29 cellular contexts compared by ENCODE assay signal in the genomic region with DNA sequence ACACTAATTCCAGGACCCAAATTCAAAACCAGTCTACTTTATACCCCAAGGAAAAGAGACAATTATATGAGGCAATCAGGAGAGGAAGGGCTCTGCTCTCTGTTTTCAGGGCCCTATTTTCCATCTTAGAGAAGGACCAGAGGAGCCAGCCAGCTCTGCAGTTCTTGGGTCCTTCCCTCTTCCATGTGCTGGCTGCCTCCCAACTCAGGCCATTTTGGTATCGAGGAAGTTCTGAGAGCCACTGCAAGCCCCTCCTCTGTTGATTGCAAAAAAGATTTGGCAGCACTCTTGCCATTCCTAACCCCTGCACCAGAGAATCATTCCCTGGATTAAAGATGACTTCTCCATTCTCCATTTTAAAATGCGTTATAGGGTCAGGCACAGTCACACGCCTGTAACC.
"Had no signal": no experiment of that assay in that cellular context is flagged by ENCODE, and none has a peak within 500 bp of the region (broad histone marks: within the 10 kb centered on the region; RNA-seq: fewer than 3 reads in every experiment).

No MANE protein-coding gene starts in this region.

- H3K4me2 ChIP-seq: PC-9, SK-N-SH had no signal

- H3K4me1 ChIP-seq: SJSA1 had no signal

- ATAC-seq: activated CD8-positive, alpha-beta T cell treated with anti-CD3 and anti-CD28 coated beads for 36 hours had no signal

- H3K27ac Mint-ChIP-seq: activated CD4-positive, alpha-beta T cell treated with anti-CD3 and anti-CD28 coated beads, Interleukin-2, amount 10 ng/mL, durations not matched to agents 24 days and 14 days; activated CD8-positive, alpha-beta T cell treated with anti-CD3 and anti-CD28 coated beads for 36 hours; activated naive CD4-positive, alpha-beta T cell treated with anti-CD3 and anti-CD28 coated beads, Interleukin-2, amount 50 U/mL, for 24 hours; activated T-cell treated with anti-CD3 and anti-CD28 coated beads, Interleukin-2, amount 50 U/mL, for 24 hours; activated T-helper 2 cell treated with anti-CD3 and anti-CD28 coated beads, Interferon-gamma antibody, Interleukin-2, Interleukin-4, amounts not matched to agents 10 μg/mL and 5 μg/mL and 100 μg/mL, durations not matched to agents 14 hours and 24 hours and 36 hours; T-helper 1 cell treated with Interleukin-12 subunit alpha and Interleukin-12 subunit beta and Interleukin-4 antibody, amounts not matched to agents 30 μg/mL and 1 μg/mL, for 36 hours; T-helper 2 cell treated with Interferon-gamma antibody and Interleukin-4, amounts not matched to agents 5 μg/mL and 100 μg/mL, for 36 hours had no signal

- H3K36me3 ChIP-seq: brain microvascular endothelial cell, MG63, SJSA1 had no signal

- H3K27me3 ChIP-seq: brain microvascular endothelial cell, MG63, SJSA1 had no signal

- H3K4me3 ChIP-seq: MG63, PC-9, SJSA1 had no signal

- H3K9me3 ChIP-seq: MG63, SJSA1, SK-N-SH had no signal

- DNase-seq: activated CD4-positive, alpha-beta T cell treated with anti-CD3 and anti-CD28 coated beads, Interleukin-2, amount 10 ng/mL, durations not matched to agents 24 days and 14 days; activated CD4-positive, alpha-beta T cell treated with anti-CD3 and anti-CD28 coated beads, Interleukin-2, amount 50 U/mL, for 4 hours; activated CD8-positive, alpha-beta T cell treated with anti-CD3 and anti-CD28 coated beads for 36 hours; activated gamma-delta T cell; activated naive CD4-positive, alpha-beta T cell treated with Interleukin-2 at 50 U/mL for 16 hours; activated T-cell treated with anti-CD3 and anti-CD28 coated beads, Interleukin-2, amount 50 U/mL, for 24 hours; amniotic stem cell; aorta; brain microvascular endothelial cell; Kasumi-1; KG1; MG63; MV-4-11; NCI-H1092; NCI-H1436 treated with DMSO at 0.1 percent for 48 hours; NCI-H1694 treated with DMSO at 0.1 percent for 48 hours; NCI-H2029; NCI-H345; NCI-H524 treated with DMSO at 0.1 percent for 48 hours; PC-9; SHP77; SK-N-SH had no signal

- H3K9me3 Mint-ChIP-seq: activated CD4-positive, alpha-beta T cell treated with anti-CD3 and anti-CD28 coated beads, Interleukin-2, amount 10 ng/mL, durations not matched to agents 24 days and 14 days; activated CD8-positive, alpha-beta T cell treated with anti-CD3 and anti-CD28 coated beads for 36 hours; central memory CD8-positive, alpha-beta T cell; T-helper 1 cell treated with Interleukin-12 subunit alpha and Interleukin-12 subunit beta and Interleukin-4 antibody, amounts not matched to agents 30 μg/mL and 1 μg/mL, for 36 hours had no signal

- H3K9me2 ChIP-seq: SK-N-SH had no signal

- H3K4me3 Mint-ChIP-seq: activated CD4-positive, alpha-beta T cell treated with anti-CD3 and anti-CD28 coated beads, Interleukin-2, amount 10 ng/mL, durations not matched to agents 24 days and 14 days; activated CD8-positive, alpha-beta T cell treated with anti-CD3 and anti-CD28 coated beads for 36 hours; activated naive CD4-positive, alpha-beta T cell treated with anti-CD3 and anti-CD28 coated beads, Interleukin-2, amount 50 U/mL, for 24 hours; activated T-cell treated with anti-CD3 and anti-CD28 coated beads, Interleukin-2, amount 50 U/mL, for 24 hours; central memory CD8-positive, alpha-beta T cell; T-helper 1 cell treated with Interleukin-12 subunit alpha and Interleukin-12 subunit beta and Interleukin-4 antibody, amounts not matched to agents 30 μg/mL and 1 μg/mL, for 36 hours; T-helper 2 cell treated with Interferon-gamma antibody and Interleukin-4, amounts not matched to agents 5 μg/mL and 100 μg/mL, for 36 hours had no signal

- H3K27me3 Mint-ChIP-seq: activated CD4-positive, alpha-beta T cell treated with anti-CD3 and anti-CD28 coated beads, Interleukin-2, amount 10 ng/mL, durations not matched to agents 24 days and 14 days; activated CD8-positive, alpha-beta T cell treated with anti-CD3 and anti-CD28 coated beads for 36 hours; activated naive CD4-positive, alpha-beta T cell treated with anti-CD3 and anti-CD28 coated beads, Interleukin-2, amount 50 U/mL, for 24 hours; activated T-cell treated with anti-CD3 and anti-CD28 coated beads, Interleukin-2, amount 50 U/mL, for 24 hours; central memory CD8-positive, alpha-beta T cell had no signal

- H2AFZ ChIP-seq: PC-9 had no signal

- H3K9ac ChIP-seq: SK-N-SH had no signal

- H3K27ac ChIP-seq: brain microvascular endothelial cell, PC-9, RWPE1, SJSA1 had no signal
